11 cellular contexts compared by ENCODE assay signal in the genomic region with DNA sequence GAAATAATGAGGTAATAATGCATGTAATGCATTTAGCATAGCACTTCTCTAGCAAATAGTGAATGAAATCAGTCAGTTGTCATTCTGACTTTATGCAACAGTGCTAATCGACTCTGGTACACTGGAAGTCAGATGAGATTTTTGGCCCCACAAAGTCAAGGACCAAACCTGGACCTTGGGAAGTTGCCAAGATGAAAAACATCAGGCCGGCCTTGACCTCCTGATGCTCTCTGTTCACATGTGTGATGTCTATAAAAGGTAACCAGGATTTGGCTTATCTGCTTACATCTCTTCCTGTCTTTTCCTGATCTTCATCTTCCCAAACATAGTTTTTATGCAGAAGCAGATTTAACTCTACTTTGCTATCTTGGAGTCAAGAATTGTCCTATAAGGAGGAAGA. TPM values are rescaled to one million over a fixed set of nuclear protein-coding genes. Genes with fewer than 3 reads are reported as not detected.
DNase-seq lines count a peak whose midpoint lies in the region; ATAC-seq, FAIRE-seq and TF ChIP-seq lines count a peak whose summit lies in the region.
"Had no signal": no experiment of that assay in that cellular context is flagged by ENCODE, and none has a peak within 500 bp of the region (broad histone marks: within the 10 kb centered on the region; RNA-seq: fewer than 3 reads in every experiment).

No MANE protein-coding gene starts in this region.

- H4K20me1 ChIP-seq in BLaER1 treated with 17β-estradiol and CSF1 and Interleukin-3, amounts not matched to agents 10 nM and 100 nM = no peaks in the 10 kb centered on the region
- H4K20me1 ChIP-seq in KMS-11 (ENCODE audit: insufficient read depth) = no peaks in the 10 kb centered on the region

- H3K9me3 ChIP-seq in BLaER1 treated with 17β-estradiol and CSF1 and Interleukin-3, amounts not matched to agents 10 nM and 100 nM (replicated peaks in 1 of 11) = peaks cover 0 to 7% (median 0%) of the 10 kb centered on the region in 11 experiments; a peak in 8 of 22 replicates
- H3K9me3 ChIP-seq in breast epithelium = no peaks in the 10 kb centered on the region
- H3K9me3 ChIP-seq in pancreas = no peaks in the 10 kb centered on the region

- H2AFZ ChIP-seq in KMS-11 (ENCODE audit: low read depth) = no peak overlapping the region

- H3K79me2 ChIP-seq in KMS-11 (ENCODE audit: insufficient read depth, low read depth) = peaks cover 11% of the 10 kb centered on the region; the same call in 1 of the 2 replicates

- no peaks in the 10 kb centered on the region for H3K27me3 ChIP-seq in BLaER1 treated with 17β-estradiol and CSF1 and Interleukin-3, amounts not matched to agents 10 nM and 100 nM
- H3K27me3 ChIP-seq in KMS-11 (ENCODE audit: insufficient read depth, low read depth) (no peaks in the 10 kb centered on the region), breast epithelium (no peaks in the 10 kb centered on the region), pancreas (no peaks in the 10 kb centered on the region)

- peaks cover 41% of the 10 kb centered on the region for H3K4me1 Mint-ChIP-seq in osteocyte (ENCODE audit: unreplicated experiment)

- DNase-seq in breast epithelium (ENCODE audit: low spot score in 2 of 2) (no peak), osteocyte (ENCODE audit: extremely low spot score, unreplicated experiment) (no peak), EL (no peak), GOT3 (lab: John Stamatoyannopoulos, UW) (no peak), pancreas (no peak)
- no peak for DNase-seq in stimulated activated CD4-positive, alpha-beta T cell treated with anti-CD3 and anti-CD28 coated beads, Interleukin-12 subunit alpha, Interleukin-12 subunit beta, amount 100 ng/mL, for 4 hours
- DNase-seq: hypothalamus, NCI-H345 had no signal

- H3K9ac ChIP-seq in BLaER1 treated with 17β-estradiol and CSF1 and Interleukin-3, amounts not matched to agents 10 nM and 100 nM = peak overlapping the region in 3 of 11 experiments; percentile 97 to 98 (median 98); a peak in 4 of 22 replicates
- no peak overlapping the region for H3K9ac ChIP-seq in KMS-11

- peak overlapping the region in 3 of 11 experiments; percentile 100; a peak in 2 of 22 replicates for H3K27ac ChIP-seq in BLaER1 treated with 17β-estradiol and CSF1 and Interleukin-3, amounts not matched to agents 10 nM and 100 nM
- H3K27ac ChIP-seq in KMS-11 (no peak overlapping the region), breast epithelium (peak overlapping the region; percentile 46 to 99), pancreas (peak overlapping the region in 1 of 4 donors; percentile 97)

- peak overlapping the region; percentile 84 to 100 (median 96); a peak in 20 of 22 replicates for H3K4me2 ChIP-seq in BLaER1 treated with 17β-estradiol and CSF1 and Interleukin-3, amounts not matched to agents 10 nM and 100 nM
- peak overlapping the region; percentile 75; the same call in 1 of the 2 replicates for H3K4me2 ChIP-seq in KMS-11

- no peak for TF ChIP-seq POLR2A in breast epithelium (IDR thresholded peaks at IDR 0.05)

- peak overlapping the region; percentile 46 for H3K27ac Mint-ChIP-seq in osteocyte (ENCODE audit: unreplicated experiment)

- H3K36me3 ChIP-seq in BLaER1 treated with 17β-estradiol and CSF1 and Interleukin-3, amounts not matched to agents 10 nM and 100 nM = peaks cover 0 to 2% (median 0%) of the 10 kb centered on the region in 11 experiments; a peak in 1 of 22 replicates
- no peaks in the 10 kb centered on the region for H3K36me3 ChIP-seq in KMS-11 (ENCODE audit: insufficient read depth)
- H3K36me3 ChIP-seq in breast epithelium = no peaks in the 10 kb centered on the region
- no peaks in the 10 kb centered on the region for H3K36me3 ChIP-seq in pancreas

- H3K4me3 Mint-ChIP-seq in osteocyte (ENCODE audit: unreplicated experiment) = no peak overlapping the region

- no peak for ATAC-seq in pancreas

- WGBS in pancreas, 2 donors = 45 to 46% methylated on average over 2 of the region's 2 CpGs

- peaks cover 11% of the 10 kb centered on the region for H3K9me3 Mint-ChIP-seq in osteocyte (ENCODE audit: unreplicated experiment)

- H3K4me3 ChIP-seq in BLaER1 treated with 17β-estradiol and CSF1 and Interleukin-3, amounts not matched to agents 10 nM and 100 nM = no peak overlapping the region; a peak in 1 of 20 replicates
- no peak overlapping the region for H3K4me3 ChIP-seq in KMS-11 (IDR thresholded peaks at IDR 0.05; ENCODE audit: insufficient read depth, low read depth, low read length)
- H3K4me3 ChIP-seq in breast epithelium = no peak overlapping the region
- no peak overlapping the region for H3K4me3 ChIP-seq in pancreas

- FAIRE-seq in pancreas (lab: Jason Lieb, UNC) = no peak
- FAIRE-seq: endometrium had no signal

- TF ChIP-seq CTCF in KMS-11 (conservative IDR thresholded peaks at IDR 0.05; ENCODE audit: low read depth, low read length) (no peak), breast epithelium (IDR thresholded peaks at IDR 0.05) (no peak), osteocyte (IDR thresholded peaks at IDR 0.05) (no peak), pancreas (IDR thresholded peaks at IDR 0.05) (no peak)

- H3K4me1 ChIP-seq in BLaER1 treated with 17β-estradiol and CSF1 and Interleukin-3, amounts not matched to agents 10 nM and 100 nM = peaks cover 31 to 66% (median 61%) of the 10 kb centered on the region in 10 experiments
- H3K4me1 ChIP-seq in KMS-11 (ENCODE audit: low read depth, poor library complexity, severe bottlenecking) = peaks cover 42% of the 10 kb centered on the region
- H3K4me1 ChIP-seq in breast epithelium = peaks cover 0 to 10% of the 10 kb centered on the region in 2 donors
- peaks cover 13 to 35% (median 34%) of the 10 kb centered on the region in 3 donors for H3K4me1 ChIP-seq in pancreas

- peaks cover 2% of the 10 kb centered on the region for H3K36me3 Mint-ChIP-seq in osteocyte (ENCODE audit: unreplicated experiment)

- intact Hi-C loops in breast epithelium (cut with DNase I; ENCODE audit: low total_unique reads) = no loop called here
- intact Hi-C loops in pancreas (cut with DNase I) = no loop called here

- no peaks in the 10 kb centered on the region for H3K27me3 Mint-ChIP-seq in osteocyte (ENCODE audit: unreplicated experiment)

RNA-seq across cellular contexts. Expression of gene SLC22A5, which starts 39.5 kb away (rescaled TPM):
- total RNA-seq in breast epithelium = 10 to 100 TPM in 2 of 3 donors, 1 to 10 TPM in 1; 6.6 to 31.5 (median 23.3) TPM
- 6.7 and 9.1 TPM in 2 replicates for total RNA-seq in osteocyte
- total RNA-seq in pancreas = 10 to 100 TPM in 2 of 6 donors, 1 to 10 TPM in 4; 5.5 to 13.1 (median 7.8) TPM
- 10 to 100 TPM in 1 of 2 donors, 1 to 10 TPM in 1; 7.1 to 12.2 TPM for polyA plus RNA-seq in pancreas
